Comparison of ENCODE assay signal across 9 cellular contexts in genomic region chr21:34670220-34670961, GRCh38. TPM values are rescaled to one million over a fixed set of nuclear protein-coding genes. Genes with fewer than 3 reads are reported as not detected.
DNase-seq lines count a peak whose midpoint lies in the region; ATAC-seq lines count a peak whose summit lies in the region.
"Had no signal": no experiment of that assay in that cellular context is flagged by ENCODE, and none has a peak within 500 bp of the region (broad histone marks: within the 10 kb centered on the region; RNA-seq: fewer than 3 reads in every experiment).

No MANE protein-coding gene starts in this region.

- peak overlapping the region; percentile 9 to 83 (median 58) for H3K4me3 Mint-ChIP-seq in naive thymus-derived CD4-positive, alpha-beta T cell

- peak; percentile 20 for ATAC-seq in naive thymus-derived CD4-positive, alpha-beta T cell
- ATAC-seq in HG03139 (IDR thresholded peaks at IDR 0.05; ENCODE audit: unreplicated experiment) = no peak
- no peak for ATAC-seq in HG02678 (IDR thresholded peaks at IDR 0.05; ENCODE audit: unreplicated experiment)
- no peak for ATAC-seq in HG03432 (IDR thresholded peaks at IDR 0.05; ENCODE audit: unreplicated experiment)

- H3K27me3 Mint-ChIP-seq in naive thymus-derived CD4-positive, alpha-beta T cell = peaks cover 40 to 79% (median 49%) of the 10 kb centered on the region in 5 donors

- H3K4me3 ChIP-seq in endocrine pancreas (ENCODE audit: control insufficient read depth, insufficient read depth, low read length) = no peak overlapping the region
- H3K4me3 ChIP-seq in naive thymus-derived CD4-positive, alpha-beta T cell (ENCODE audit: low read length) = peak overlapping the region; percentile 33

- H3K9me3 ChIP-seq in endocrine pancreas (ENCODE audit: control insufficient read depth, low read length) = no peaks in the 10 kb centered on the region
- no peaks in the 10 kb centered on the region for H3K9me3 ChIP-seq in naive thymus-derived CD4-positive, alpha-beta T cell (ENCODE audit: control insufficient read depth in 2 of 3, low read length in 3 of 3)

- intact Hi-C loops in naive thymus-derived CD4-positive, alpha-beta T cell (cut with micrococcal nuclease) = no loop called here

- POLR2A ChIA-PET in naive thymus-derived CD4-positive, alpha-beta T cell (lab: Charles Lee) = no interaction called here

- no peak overlapping the region for H3K27ac Mint-ChIP-seq in naive thymus-derived CD4-positive, alpha-beta T cell

- CTCF ChIA-PET in naive thymus-derived CD4-positive, alpha-beta T cell (lab: Charles Lee) = no interaction called here

- DNase-seq in AG08396 (ENCODE audit: low spot score) (peak; percentile 38), HK-2 (ENCODE audit: unreplicated experiment) (peak; percentile 1)
- DNase-seq in naive thymus-derived CD4-positive, alpha-beta T cell = no peak
- no peak for DNase-seq in stimulated activated CD4-positive, alpha-beta T cell treated with anti-CD3 and anti-CD28 coated beads, Interleukin-4, amount 100 ng/mL, for 24 hours
- DNase-seq: SIG-M5 had no signal

- peaks cover 0 to 4% (median 0%) of the 10 kb centered on the region in 5 donors for H3K36me3 Mint-ChIP-seq in naive thymus-derived CD4-positive, alpha-beta T cell

- peak overlapping the region; percentile 26 for H3K9ac ChIP-seq in endocrine pancreas (ENCODE audit: control insufficient read depth, insufficient read depth, low read length)

- no peaks in the 10 kb centered on the region for H3K36me3 ChIP-seq in endocrine pancreas (ENCODE audit: control insufficient read depth, insufficient read depth, low read length)
- H3K36me3 ChIP-seq in naive thymus-derived CD4-positive, alpha-beta T cell (ENCODE audit: control insufficient read depth in 2 of 3, insufficient read depth in 3 of 3, low read length in 3 of 3) = no peaks in the 10 kb centered on the region

- H3K27me3 ChIP-seq in endocrine pancreas (ENCODE audit: control insufficient read depth, insufficient read depth, low read length) = peaks cover 6% of the 10 kb centered on the region
- H3K27me3 ChIP-seq in naive thymus-derived CD4-positive, alpha-beta T cell (ENCODE audit: control insufficient read depth in 2 of 2, insufficient read depth in 2 of 2, low read length in 2 of 2) = peaks cover 3 to 8% of the 10 kb centered on the region in 2 donors

- H3K4me1 ChIP-seq in endocrine pancreas (ENCODE audit: control insufficient read depth, insufficient read depth, low read length) = no peaks in the 10 kb centered on the region
- H3K4me1 ChIP-seq in naive thymus-derived CD4-positive, alpha-beta T cell (ENCODE audit: control insufficient read depth in 2 of 2, insufficient read depth in 2 of 2, low read length in 2 of 2) = peaks cover 0 to 8% of the 10 kb centered on the region in 2 donors

- H3K9me3 Mint-ChIP-seq in naive thymus-derived CD4-positive, alpha-beta T cell = peaks cover 0 to 3% (median 0%) of the 10 kb centered on the region in 11 donors

- no peak overlapping the region for H3K27ac ChIP-seq in naive thymus-derived CD4-positive, alpha-beta T cell (ENCODE audit: low read depth, low read length)

- peaks cover 7 to 24% (median 17%) of the 10 kb centered on the region in 7 donors for H3K4me1 Mint-ChIP-seq in naive thymus-derived CD4-positive, alpha-beta T cell

RNA-seq across cellular contexts. Expression of gene CLIC6, which starts 1.6 kb away (rescaled TPM):
- under 1 TPM in 4 of 5 experiments, not detected in 1; 0.19 to 0.56 (median 0.28) TPM for total RNA-seq in naive thymus-derived CD4-positive, alpha-beta T cell
- under 1 TPM in 1 of 2 donors, not detected in 1; 0.12 TPM for polyA plus RNA-seq in naive thymus-derived CD4-positive, alpha-beta T cell

RNA-seq across cellular contexts. Expression of gene RCAN1, which starts 55.5 kb away (rescaled TPM):
- total RNA-seq in naive thymus-derived CD4-positive, alpha-beta T cell = 1 to 10 TPM; 3.0 to 8.1 (median 4.9) TPM
- polyA plus RNA-seq in naive thymus-derived CD4-positive, alpha-beta T cell = 10 to 100 TPM; 12.6 to 15.3 TPM

Comparison
In these comparisons a context has a peak if more than half of its experiments do, and no peak if none do; other contexts are left out.
1. DNase-seq: peak in AG08396 (single experiment) and HK-2 (single experiment); none in naive thymus-derived CD4-positive, alpha-beta T cell (0 of 9) and stimulated activated CD4-positive, alpha-beta T cell treated with anti-CD3 and anti-CD28 coated beads, Interleukin-4, amount 100 ng/mL, for 24 hours (single experiment).